In the genomic region with DNA sequence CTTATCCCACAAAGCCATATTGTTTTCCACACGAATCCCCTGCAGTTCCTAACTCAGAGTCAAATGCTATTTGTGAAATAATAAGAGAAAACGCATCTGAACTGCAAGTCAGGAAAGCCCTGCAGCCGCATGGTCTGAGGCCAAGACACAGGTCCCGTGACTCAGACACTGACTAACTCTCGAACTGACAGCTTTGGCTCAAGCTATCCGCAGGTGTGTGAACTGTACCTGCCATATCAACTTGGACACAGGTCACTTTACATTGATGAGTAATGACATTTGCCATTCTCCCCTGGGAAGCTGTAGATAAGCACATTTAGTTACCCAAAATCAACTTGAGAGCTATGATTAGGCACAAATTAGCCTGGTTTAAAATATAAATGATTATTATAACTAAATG, we compare ENCODE assay signal across 1 cellular context.
TF ChIP-seq lines count a peak whose summit lies in the region.

No MANE protein-coding gene starts in this region.

TF ChIP-seq in K562, 482 proteins besides CTCF, POLR2A, EP300 and RAD21:
- TF ChIP-seq MEIS2 (IDR thresholded peaks at IDR 0.05; ENCODE audit: partially characterized antibody), result peak; percentile 66
- peak; percentile 26; the same call in 1 of the 2 replicates for TF ChIP-seq POLR2AphosphoS5 (IDR thresholded peaks at IDR 0.05; ENCODE audit: control insufficient read depth, insufficient read depth, low read depth, low read length)
- 0 out of 2 replicates have a peak, but pooled peaks have one; percentile 28 for TF ChIP-seq RB1 (IDR thresholded peaks at IDR 0.05; ENCODE audit: low read depth)
- TF ChIP-seq BHLHE40 (IDR thresholded peaks at IDR 0.05; ENCODE audit: low read length), result peak; percentile 70
- TF ChIP-seq GATA2 (CRISPR knock-in tag; IDR thresholded peaks at IDR 0.05), result 0 out of 2 replicates have a peak, but pooled peaks have one; percentile 9
- TF ChIP-seq SOX6 (IDR thresholded peaks at IDR 0.05), result 0 out of 2 replicates have a peak, but pooled peaks have one; percentile 19
- peak; percentile 70 for TF ChIP-seq FOSL1 (tag; conservative IDR thresholded peaks at IDR 0.05)
- TF ChIP-seq, protein P1, sequence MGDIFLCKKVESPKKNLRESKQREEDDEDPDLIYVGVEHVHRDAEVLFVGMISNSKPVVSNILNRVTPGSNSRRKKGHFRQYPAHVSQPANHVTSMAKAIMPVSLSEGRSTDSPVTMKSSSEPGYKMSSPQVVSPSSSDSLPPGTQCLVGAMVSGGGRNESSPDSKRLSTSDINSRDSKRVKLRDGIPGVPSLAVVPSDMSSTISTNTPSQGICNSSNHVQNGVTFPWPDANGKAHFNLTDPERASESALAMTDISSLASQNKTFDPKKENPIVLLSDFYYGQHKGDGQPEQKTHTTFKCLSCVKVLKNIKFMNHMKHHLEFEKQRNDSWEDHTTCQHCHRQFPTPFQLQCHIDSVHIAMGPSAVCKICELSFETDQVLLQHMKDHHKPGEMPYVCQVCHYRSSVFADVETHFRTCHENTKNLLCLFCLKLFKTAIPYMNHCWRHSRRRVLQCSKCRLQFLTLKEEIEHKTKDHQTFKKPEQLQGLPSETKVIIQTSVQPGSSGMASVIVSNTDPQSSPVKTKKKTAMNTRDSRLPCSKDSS (IDR thresholded peaks at IDR 0.05; ENCODE audit: low read depth, partially characterized antibody), result no peak
- TF ChIP-seq, protein P2, sequence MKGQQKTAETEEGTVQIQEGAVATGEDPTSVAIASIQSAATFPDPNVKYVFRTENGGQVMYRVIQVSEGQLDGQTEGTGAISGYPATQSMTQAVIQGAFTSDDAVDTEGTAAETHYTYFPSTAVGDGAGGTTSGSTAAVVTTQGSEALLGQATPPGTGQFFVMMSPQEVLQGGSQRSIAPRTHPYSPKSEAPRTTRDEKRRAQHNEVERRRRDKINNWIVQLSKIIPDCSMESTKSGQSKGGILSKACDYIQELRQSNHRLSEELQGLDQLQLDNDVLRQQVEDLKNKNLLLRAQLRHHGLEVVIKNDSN (CRISPR knock-in tag; IDR thresholded peaks at IDR 0.05), result no peak
- peak; percentile 53; the same call in 1 of the 2 replicates for TF ChIP-seq TAL1 (IDR thresholded peaks at IDR 0.05)
- peak; percentile 65 for TF ChIP-seq CBFA2T2 (conservative IDR thresholded peaks at IDR 0.05)
- peak; percentile 86 for TF ChIP-seq ZEB2 (IDR thresholded peaks at IDR 0.05)
- TF ChIP-seq, protein P3, sequence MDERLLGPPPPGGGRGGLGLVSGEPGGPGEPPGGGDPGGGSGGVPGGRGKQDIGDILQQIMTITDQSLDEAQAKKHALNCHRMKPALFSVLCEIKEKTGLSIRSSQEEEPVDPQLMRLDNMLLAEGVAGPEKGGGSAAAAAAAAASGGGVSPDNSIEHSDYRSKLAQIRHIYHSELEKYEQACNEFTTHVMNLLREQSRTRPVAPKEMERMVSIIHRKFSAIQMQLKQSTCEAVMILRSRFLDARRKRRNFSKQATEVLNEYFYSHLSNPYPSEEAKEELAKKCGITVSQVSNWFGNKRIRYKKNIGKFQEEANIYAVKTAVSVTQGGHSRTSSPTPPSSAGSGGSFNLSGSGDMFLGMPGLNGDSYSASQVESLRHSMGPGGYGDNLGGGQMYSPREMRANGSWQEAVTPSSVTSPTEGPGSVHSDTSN (CRISPR knock-in tag; IDR thresholded peaks at IDR 0.05; ENCODE audit: low read depth), result no peak
- TF ChIP-seq, protein P3 (tag; conservative IDR thresholded peaks at IDR 0.05; ENCODE audit: low read depth), result peak; percentile 34; the same call in 1 of the 2 replicates
- peak; percentile 81 for TF ChIP-seq CBFA2T3 (IDR thresholded peaks at IDR 0.05)
- peak; percentile 61 for TF ChIP-seq ARID1B (IDR thresholded peaks at IDR 0.05)
- no peak for TF ChIP-seq ILK (tag; IDR thresholded peaks at IDR 0.05; ENCODE audit: borderline replicate concordance, low read depth)
- peak; percentile 34 for TF ChIP-seq DPF2 (IDR thresholded peaks at IDR 0.05)
- TF ChIP-seq MTA2 (IDR thresholded peaks at IDR 0.05; ENCODE audit: low read depth), result 0 out of 2 replicates have a peak, but pooled peaks have one; percentile 15
- no peak for TF ChIP-seq ZNF707 (CRISPR knock-in tag; conservative IDR thresholded peaks at IDR 0.05)
- TF ChIP-seq, protein P4, sequence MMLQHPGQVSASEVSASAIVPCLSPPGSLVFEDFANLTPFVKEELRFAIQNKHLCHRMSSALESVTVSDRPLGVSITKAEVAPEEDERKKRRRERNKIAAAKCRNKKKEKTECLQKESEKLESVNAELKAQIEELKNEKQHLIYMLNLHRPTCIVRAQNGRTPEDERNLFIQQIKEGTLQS (IDR thresholded peaks at IDR 0.05), result 0 out of 2 replicates have a peak, but pooled peaks have one; percentile 25
- TF ChIP-seq, protein P4 (CRISPR knock-in tag; conservative IDR thresholded peaks at IDR 0.05), result no peak
- TF ChIP-seq TCF3 (CRISPR knock-in tag; IDR thresholded peaks at IDR 0.05), result peak; percentile 75
- TF ChIP-seq ZNF316 (IDR thresholded peaks at IDR 0.05), result 0 out of 2 replicates have a peak, but pooled peaks have one; percentile 32
- 0 out of 2 replicates have a peak, but pooled peaks have one; percentile 41 for TF ChIP-seq CTBP1 (IDR thresholded peaks at IDR 0.05; ENCODE audit: borderline replicate concordance)
- 0 out of 2 replicates have a peak, but pooled peaks have one; percentile 21 for TF ChIP-seq NFE2 (IDR thresholded peaks at IDR 0.05; ENCODE audit: low read depth)
- TF ChIP-seq, protein P5, sequence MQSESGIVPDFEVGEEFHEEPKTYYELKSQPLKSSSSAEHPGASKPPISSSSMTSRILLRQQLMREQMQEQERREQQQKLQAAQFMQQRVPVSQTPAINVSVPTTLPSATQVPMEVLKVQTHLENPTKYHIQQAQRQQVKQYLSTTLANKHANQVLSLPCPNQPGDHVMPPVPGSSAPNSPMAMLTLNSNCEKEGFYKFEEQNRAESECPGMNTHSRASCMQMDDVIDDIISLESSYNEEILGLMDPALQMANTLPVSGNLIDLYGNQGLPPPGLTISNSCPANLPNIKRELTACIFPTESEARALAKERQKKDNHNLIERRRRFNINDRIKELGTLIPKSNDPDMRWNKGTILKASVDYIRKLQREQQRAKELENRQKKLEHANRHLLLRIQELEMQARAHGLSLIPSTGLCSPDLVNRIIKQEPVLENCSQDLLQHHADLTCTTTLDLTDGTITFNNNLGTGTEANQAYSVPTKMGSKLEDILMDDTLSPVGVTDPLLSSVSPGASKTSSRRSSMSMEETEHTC (IDR thresholded peaks at IDR 0.05), result 0 out of 2 replicates have a peak, but pooled peaks have one; percentile 17
- no peak for TF ChIP-seq ZNF764 (CRISPR knock-in tag; IDR thresholded peaks at IDR 0.05; ENCODE audit: low read depth)
- TF ChIP-seq TEAD4 (IDR thresholded peaks at IDR 0.05; ENCODE audit: low read length), result peak; percentile 71
- TF ChIP-seq TEAD4 (CRISPR knock-in tag; IDR thresholded peaks at IDR 0.05; ENCODE audit: borderline replicate concordance), result no peak
- TF ChIP-seq, protein P6, sequence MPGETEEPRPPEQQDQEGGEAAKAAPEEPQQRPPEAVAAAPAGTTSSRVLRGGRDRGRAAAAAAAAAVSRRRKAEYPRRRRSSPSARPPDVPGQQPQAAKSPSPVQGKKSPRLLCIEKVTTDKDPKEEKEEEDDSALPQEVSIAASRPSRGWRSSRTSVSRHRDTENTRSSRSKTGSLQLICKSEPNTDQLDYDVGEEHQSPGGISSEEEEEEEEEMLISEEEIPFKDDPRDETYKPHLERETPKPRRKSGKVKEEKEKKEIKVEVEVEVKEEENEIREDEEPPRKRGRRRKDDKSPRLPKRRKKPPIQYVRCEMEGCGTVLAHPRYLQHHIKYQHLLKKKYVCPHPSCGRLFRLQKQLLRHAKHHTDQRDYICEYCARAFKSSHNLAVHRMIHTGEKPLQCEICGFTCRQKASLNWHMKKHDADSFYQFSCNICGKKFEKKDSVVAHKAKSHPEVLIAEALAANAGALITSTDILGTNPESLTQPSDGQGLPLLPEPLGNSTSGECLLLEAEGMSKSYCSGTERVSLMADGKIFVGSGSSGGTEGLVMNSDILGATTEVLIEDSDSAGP (CRISPR knock-in tag; IDR thresholded peaks at IDR 0.05), result no peak
- 0 out of 2 replicates have a peak, but pooled peaks have one; percentile 5 for TF ChIP-seq MAFG (tag; conservative IDR thresholded peaks at IDR 0.05)
